Comparison of ENCODE assay signal across 8 cellular contexts in genomic region chr12:6688543-6688999, GRCh38. TPM values are rescaled to one million over a fixed set of nuclear protein-coding genes. Genes with fewer than 3 reads are reported as not detected.
DNase-seq lines count a peak whose midpoint lies in the region; FAIRE-seq and TF ChIP-seq lines count a peak whose summit lies in the region.

No MANE protein-coding gene starts in this region.

- no peaks in the 10 kb centered on the region for H3K9me3 ChIP-seq in parathyroid adenoma (ENCODE audit: control insufficient read depth, low read length)

- H2AFZ ChIP-seq in parathyroid adenoma, result peak overlapping the region; percentile 87

- H3K9ac ChIP-seq in parathyroid adenoma, result peak overlapping the region; percentile 92

- H3K4me1 ChIP-seq in parathyroid adenoma, result peaks cover 13% of the 10 kb centered on the region

- no peak for FAIRE-seq in frontal cortex (lab: Jason Lieb, UNC)

- H3K27me3 ChIP-seq in parathyroid adenoma (ENCODE audit: control insufficient read depth, insufficient read depth, low read length), result no peaks in the 10 kb centered on the region

- H3K4me2 ChIP-seq in parathyroid adenoma (ENCODE audit: low read length), result peak overlapping the region; percentile 84

- peaks cover 19% of the 10 kb centered on the region for H3K79me2 ChIP-seq in parathyroid adenoma

- H3K36me3 ChIP-seq in parathyroid adenoma (ENCODE audit: control insufficient read depth, insufficient read depth, low read length), result no peaks in the 10 kb centered on the region

- peak overlapping the region; percentile 97 for H3K4me3 ChIP-seq in Jurkat, Clone E6-1 (ENCODE audit: low read length)
- peak overlapping the region; percentile 98 for H3K4me3 ChIP-seq in parathyroid adenoma (ENCODE audit: low read depth, low read length)

- no peak for TF ChIP-seq CTCF in parathyroid adenoma (IDR thresholded peaks at IDR 0.05)

- H3K27ac ChIP-seq in parathyroid adenoma, result peak overlapping the region; percentile 98

- peak; percentile 52 for DNase-seq in stimulated activated CD4-positive, alpha-beta T cell treated with anti-CD3 and anti-CD28 coated beads, Interleukin-15, amount 100 ng/mL, for 24 hours
- no peak for DNase-seq in stimulated activated CD4-positive, alpha-beta T cell treated with anti-CD3 and anti-CD28 coated beads, Interleukin-2, amount 100 ng/mL, for 48 hours
- peak; percentile 92 for DNase-seq in Jurkat, Clone E6-1 (ENCODE audit: low read depth, low spot score)
- DNase-seq in activated T-helper 1 cell treated with Interleukin-2 at 50 U/mL for 16 hours (ENCODE audit: low read depth) (peak; percentile 28), frontal cortex (ENCODE audit: low spot score in 2 of 2) (peak; percentile 76 to 79), COR-L47 (lab: John Stamatoyannopoulos, UW) (no peak), HK-2 (ENCODE audit: unreplicated experiment) (no peak)

RNA-seq across cellular contexts. Expression of gene ZNF384, which starts 0.6 kb away (rescaled TPM):
- 72.9 TPM for polyA plus RNA-seq in Jurkat, Clone E6-1 (2012; ENCODE audit: insufficient read depth, insufficient read length)
- 12.2 TPM for total RNA-seq in frontal cortex

RNA-seq across cellular contexts. Expression of gene PIANP, which starts 12.0 kb away (rescaled TPM):
- polyA plus RNA-seq in Jurkat, Clone E6-1 (2012; ENCODE audit: insufficient read depth, insufficient read length), result 3.7 TPM
- 1.2 TPM for total RNA-seq in frontal cortex

RNA-seq across cellular contexts. Expression of gene ING4, which starts 25.7 kb away (rescaled TPM):
- polyA plus RNA-seq in Jurkat, Clone E6-1 (2012; ENCODE audit: insufficient read depth, insufficient read length), result 59.8 TPM
- total RNA-seq in frontal cortex, result 81.9 TPM

RNA-seq across cellular contexts. Expression of gene COPS7A, which starts 35.3 kb away (rescaled TPM):
- polyA plus RNA-seq in Jurkat, Clone E6-1 (2012; ENCODE audit: insufficient read depth, insufficient read length), result 48.5 TPM
- 24.5 TPM for total RNA-seq in frontal cortex

RNA-seq across cellular contexts. Expression of gene ACRBP, which starts 41.3 kb away (rescaled TPM):
- polyA plus RNA-seq in Jurkat, Clone E6-1 (2012; ENCODE audit: insufficient read depth, insufficient read length), result 6.0 TPM
- 0.41 TPM for total RNA-seq in frontal cortex

Comparison
In these comparisons a context has a peak if more than half of its experiments do, and no peak if none do; other contexts are left out.
1. DNase-seq: peak in stimulated activated CD4-positive, alpha-beta T cell treated with anti-CD3 and anti-CD28 coated beads, Interleukin-15, amount 100 ng/mL, for 24 hours (single experiment), Jurkat, Clone E6-1 (single experiment), activated T-helper 1 cell treated with Interleukin-2 at 50 U/mL for 16 hours (single experiment) and frontal cortex (2 of 2); none in stimulated activated CD4-positive, alpha-beta T cell treated with anti-CD3 and anti-CD28 coated beads, Interleukin-2, amount 100 ng/mL, for 48 hours (0 of 2), COR-L47 (single experiment) and HK-2 (single experiment).